ENCODE assay signal across 20 cellular contexts in genomic region chr11:41579546-41579945, GRCh38.
"Had no signal": no experiment of that assay in that cellular context is flagged by ENCODE, and none has a peak within 500 bp of the region (broad histone marks: within the 10 kb centered on the region; RNA-seq: fewer than 3 reads in every experiment).

No MANE protein-coding gene starts in this region.

- DNase-seq: KBM-7, MG63, NCI-H1092, NCI-H1417, NCI-H1436 treated with DMSO at 0.1 percent for 48 hours, NCI-H1694, NCI-H187 treated with DMSO at 0.1 percent for 48 hours, NCI-H2029 treated with DMSO at 0.1 percent for 48 hours, NCI-H2171 treated with DMSO at 0.1 percent for 48 hours, NCI-H345, NCI-H446 treated with DMSO at 0.1 percent for 48 hours, NCI-H524, NCI-H526 treated with DMSO at 0.1 percent for 48 hours, NCI-H748 treated with DMSO at 0.1 percent for 48 hours, PC-3, Peyer's patch, Right ventricle myocardium superior, SIG-M5 had no signal

- H3K27ac ChIP-seq: Peyer's patch, SJSA1, SK-N-MC had no signal

- ATAC-seq: PC-3 had no signal

- H3K9me3 ChIP-seq: MG63, Peyer's patch had no signal

- H3K4me3 ChIP-seq: MG63, Peyer's patch, SJSA1, SK-N-MC had no signal

- H3K27me3 ChIP-seq: MG63, Peyer's patch, SJSA1 had no signal

- H3K36me3 ChIP-seq: MG63, Peyer's patch, SJSA1 had no signal

- H3K4me1 ChIP-seq: Peyer's patch had no signal
